9 cellular contexts compared by ENCODE assay signal in the genomic region with DNA sequence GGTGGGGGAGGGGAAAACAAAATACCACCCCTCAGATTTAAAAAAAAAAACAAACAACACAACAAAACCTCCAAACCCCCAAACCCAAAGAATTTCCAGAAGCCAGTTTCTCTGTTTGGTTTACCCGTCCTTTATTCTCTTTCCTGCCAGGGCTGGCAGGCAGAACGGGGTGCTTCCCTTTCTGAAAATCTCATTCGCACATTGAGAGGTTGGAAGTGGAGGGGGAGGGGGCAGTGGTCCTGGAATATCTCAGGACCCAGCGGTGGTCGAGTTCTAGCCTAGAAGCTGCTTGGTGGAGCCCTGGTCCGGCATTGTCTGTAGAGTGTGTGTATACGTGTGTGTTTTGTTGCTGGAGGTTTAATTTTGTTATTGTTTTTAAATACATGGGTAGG. TPM values are rescaled to one million over a fixed set of nuclear protein-coding genes. Genes with fewer than 3 reads are reported as not detected.
DNase-seq lines count a peak whose midpoint lies in the region; ATAC-seq, FAIRE-seq and TF ChIP-seq lines count a peak whose summit lies in the region.
"Had no signal": no experiment of that assay in that cellular context is flagged by ENCODE, and none has a peak within 500 bp of the region (broad histone marks: within the 10 kb centered on the region; RNA-seq: fewer than 3 reads in every experiment).

No MANE protein-coding gene starts in this region.

- peaks cover 26% of the 10 kb centered on the region for H3K4me1 ChIP-seq in skeletal muscle satellite cell (ENCODE audit: control insufficient read depth, insufficient read depth, low read length)

- H3K4me3 ChIP-seq in foreskin fibroblast (ENCODE audit: low read depth in 1 of 2, low read length in 2 of 2) (peak overlapping the region; percentile 77 to 82), skeletal muscle satellite cell (ENCODE audit: low read length) (peak overlapping the region; percentile 86)

- peaks cover 17% of the 10 kb centered on the region for H3K27me3 ChIP-seq in skeletal muscle satellite cell (ENCODE audit: control insufficient read depth, insufficient read depth, low read length)

- peak overlapping the region; percentile 80 for H3K9ac ChIP-seq in skeletal muscle satellite cell (ENCODE audit: low read depth, low read length)

- no peak for FAIRE-seq in RCC 7860 (lab: Jason Lieb, UNC)
- FAIRE-seq: endometrium had no signal

- TF ChIP-seq CTCF in foreskin fibroblast (IDR thresholded peaks at IDR 0.05; ENCODE audit: low read depth, low read length): no peak

- peaks cover 6% of the 10 kb centered on the region for H3K9me3 Mint-ChIP-seq in activated T-cell treated with anti-CD3 and anti-CD28 coated beads, Interleukin-2, amount 50 U/mL, for 4 hours
- H3K9me3 Mint-ChIP-seq in T-cell: peaks cover 0 to 6% (median 3%) of the 10 kb centered on the region in 3 donors

- H3K27ac Mint-ChIP-seq in T-cell: peak overlapping the region; percentile 84 to 90

- POLR2A ChIA-PET in T-cell (lab: Charles Lee): interaction anchor here (0.6 to 2.0 kb wide), 4 partner anchors 23 to 78 kb away, joined by 3 to 11 read pairs (median 7); no protein-coding TSS in a partner anchor

- H3K36me3 ChIP-seq in skeletal muscle satellite cell (ENCODE audit: insufficient read depth, low read length): no peaks in the 10 kb centered on the region

- no peak for ATAC-seq in activated T-cell treated with anti-CD3 and anti-CD28 coated beads, Interleukin-2, amount 50 U/mL, for 4 hours
- ATAC-seq in T-cell (replicated peaks in 1 of 4): no peak

- H3K4me3 Mint-ChIP-seq in activated T-cell treated with anti-CD3 and anti-CD28 coated beads, Interleukin-2, amount 50 U/mL, for 4 hours: peak overlapping the region; percentile 81
- H3K4me3 Mint-ChIP-seq in T-cell: peak overlapping the region; percentile 87 to 97 (median 89)

- no peaks in the 10 kb centered on the region for H3K27me3 Mint-ChIP-seq in activated T-cell treated with anti-CD3 and anti-CD28 coated beads, Interleukin-2, amount 50 U/mL, for 4 hours (ENCODE audit: low read depth)
- H3K27me3 Mint-ChIP-seq in T-cell: no peaks in the 10 kb centered on the region

- CTCF ChIA-PET in T-cell (lab: Charles Lee): interaction anchor here in 1 of 2 donors (0.6 to 0.7 kb wide), 3 partner anchors 83 to 724 kb away, joined by 3 to 12 read pairs (median 5); no protein-coding TSS in a partner anchor

- no peaks in the 10 kb centered on the region for H3K9me3 ChIP-seq in skeletal muscle satellite cell (replicated peaks; ENCODE audit: low read length)

- H3K36me3 Mint-ChIP-seq in activated T-cell treated with anti-CD3 and anti-CD28 coated beads, Interleukin-2, amount 50 U/mL, for 4 hours (ENCODE audit: insufficient read depth): peaks cover 3% of the 10 kb centered on the region
- H3K36me3 Mint-ChIP-seq in T-cell: peaks cover 8% of the 10 kb centered on the region

- peak overlapping the region; percentile 76 for H3K4me2 ChIP-seq in skeletal muscle satellite cell (ENCODE audit: low read length)

- peaks cover 54% of the 10 kb centered on the region for H3K4me1 Mint-ChIP-seq in activated T-cell treated with anti-CD3 and anti-CD28 coated beads, Interleukin-2, amount 50 U/mL, for 4 hours (ENCODE audit: low read depth)
- H3K4me1 Mint-ChIP-seq in T-cell: peaks cover 51 to 64% (median 60%) of the 10 kb centered on the region in 3 donors

- no peak for DNase-seq in activated T-cell treated with anti-CD3 and anti-CD28 coated beads, Interleukin-2, amount 50 U/mL, for 4 hours
- DNase-seq in activated T-cell treated with anti-CD3 and anti-CD28 coated beads, Interleukin-2, amount 50 U/mL, for 48 hours: no peak
- no peak for DNase-seq in T-cell
- no peak for DNase-seq in foreskin fibroblast
- DNase-seq in RCC 7860 (ENCODE audit: low spot score): no peak
- no peak for DNase-seq in effector CD8-positive, alpha-beta T cell (lab: John Stamatoyannopoulos, UW)
- DNase-seq in ureter (ENCODE audit: low spot score): no peak

RNA-seq across cellular contexts. Expression of gene CMIP, which starts 1.3 kb away (rescaled TPM):
- 10 to 100 TPM; 20.8 to 23.5 (median 21.9) TPM for total RNA-seq in activated T-cell treated with anti-CD3 and anti-CD28 coated beads, Interleukin-2, amount 50 U/mL, for 4 hours
- total RNA-seq in T-cell: 10 to 100 TPM; 39.8 to 55.9 (median 42.6) TPM
- total RNA-seq in skeletal muscle satellite cell (2012; rRNA removed): 7.4 and 10.9 TPM in 2 replicates
- total RNA-seq in ureter: 98.0 TPM
